16 cellular contexts compared by ENCODE assay signal in genomic region chr5:76684012-76684731, GRCh38. TPM values are rescaled to one million over a fixed set of nuclear protein-coding genes. Genes with fewer than 3 reads are reported as not detected.
DNase-seq lines count a peak whose midpoint lies in the region; ATAC-seq and TF ChIP-seq lines count a peak whose summit lies in the region.
"Had no signal": no experiment of that assay in that cellular context is flagged by ENCODE, and none has a peak within 500 bp of the region (broad histone marks: within the 10 kb centered on the region; RNA-seq: fewer than 3 reads in every experiment).

No MANE protein-coding gene starts in this region.

- H3K18ac ChIP-seq in IMR-90 (ENCODE audit: low read depth, low read length): peak overlapping the region; percentile 96; the same call in 1 of the 2 replicates

- TF ChIP-seq POLR2A in IMR-90 (IDR thresholded peaks at IDR 0.05; ENCODE audit: low read depth, low read length): no peak

- peaks cover 53% of the 10 kb centered on the region for H3K4me1 Mint-ChIP-seq in endothelial cell (ENCODE audit: unreplicated experiment)
- H3K4me1 Mint-ChIP-seq in natural killer cell: peaks cover 12 to 31% of the 10 kb centered on the region in 2 donors
- H3K4me1 Mint-ChIP-seq in glutamatergic neuron (ENCODE audit: low read depth, unreplicated experiment): no peaks in the 10 kb centered on the region

- no peak for TF ChIP-seq RAD21 in IMR-90 (IDR thresholded peaks at IDR 0.05; ENCODE audit: low read length)

- H3K14ac ChIP-seq in IMR-90 (replicated peaks; ENCODE audit: low read depth, low read length): 0 out of 2 replicates have a peak overlapping the region, but pooled peaks have one; percentile 87

- H2BK5ac ChIP-seq in IMR-90 (ENCODE audit: low read depth, low read length, poor library complexity, severe bottlenecking): no peak overlapping the region

- peak overlapping the region; percentile 96 for H2BK20ac ChIP-seq in IMR-90 (ENCODE audit: low read depth, low read length)

- H3K27ac ChIP-seq in BLaER1 (peak overlapping the region; percentile 52), IMR-90 (ENCODE audit: insufficient read depth, low read length) (no peak overlapping the region), OCI-LY7 (ENCODE audit: low read depth, low read length, poor library complexity, severe bottlenecking) (no peak overlapping the region)
- H3K27ac ChIP-seq: SJSA1 had no signal

- WGBS in IMR-90 (ENCODE audit: extremely low coverage in 2 of 2, insufficient read length in 1 of 2), 2 experiments: 100% methylated on average over 1 of the region's 6 CpGs; no CpG with 5 or more reads in 1 of the 2 experiments

- no peak overlapping the region for H3K56ac ChIP-seq in IMR-90 (ENCODE audit: extremely low read depth, insufficient read depth, low read length)

- H3K27me3 ChIP-seq in BLaER1 (no peaks in the 10 kb centered on the region), IMR-90 (ENCODE audit: control insufficient read depth, insufficient read depth, low read length) (no peaks in the 10 kb centered on the region)
- H3K27me3 ChIP-seq: SJSA1 had no signal

- H3K36me3 Mint-ChIP-seq in endothelial cell (ENCODE audit: low read depth, unreplicated experiment) (peaks cover 42% of the 10 kb centered on the region), natural killer cell (peaks cover 37% of the 10 kb centered on the region), glutamatergic neuron (ENCODE audit: unreplicated experiment) (no peaks in the 10 kb centered on the region)

- peak overlapping the region; percentile 99 for H2BK15ac ChIP-seq in IMR-90 (ENCODE audit: low read depth, low read length)

- H3K27ac Mint-ChIP-seq in endothelial cell (ENCODE audit: unreplicated experiment) (peak overlapping the region; percentile 13), natural killer cell (peak overlapping the region; percentile 76 to 78), glutamatergic neuron (ENCODE audit: unreplicated experiment) (no peak overlapping the region)

- H3K9me3 Mint-ChIP-seq in endothelial cell (ENCODE audit: unreplicated experiment): no peaks in the 10 kb centered on the region
- no peaks in the 10 kb centered on the region for H3K9me3 Mint-ChIP-seq in natural killer cell
- no peaks in the 10 kb centered on the region for H3K9me3 Mint-ChIP-seq in glutamatergic neuron (ENCODE audit: unreplicated experiment)

- no peak for DNase-seq in IMR-90
- no peak for DNase-seq in endothelial cell (ENCODE audit: low spot score)
- no peak for DNase-seq in natural killer cell
- DNase-seq in glutamatergic neuron: no peak
- no peak for DNase-seq in OCI-LY7 (ENCODE audit: low spot score)
- DNase-seq: COR-L47, Kasumi-1, MV-4-11, NCI-H1436, NCI-H2081, NCI-H524, RPMI8226 had no signal

- H2AFZ ChIP-seq in IMR-90 (replicated peaks; ENCODE audit: low read length, poor library complexity) (no peak overlapping the region), OCI-LY7 (ENCODE audit: low read length) (no peak overlapping the region)

- H3K4me1 ChIP-seq in BLaER1 (peaks cover 42% of the 10 kb centered on the region), IMR-90 (ENCODE audit: control insufficient read depth, insufficient read depth, low read length) (peaks cover 6% of the 10 kb centered on the region), OCI-LY7 (ENCODE audit: insufficient read depth, low read length, poor library complexity, severe bottlenecking) (no peaks in the 10 kb centered on the region)
- H3K4me1 ChIP-seq: HAP-1 had no signal

- H3K79me2 ChIP-seq in OCI-LY7 (ENCODE audit: insufficient read depth, low read depth, low read length): no peaks in the 10 kb centered on the region

- no peak overlapping the region for H3K4me3 ChIP-seq in BLaER1
- H3K4me3 ChIP-seq in IMR-90 (ENCODE audit: insufficient read depth, low read depth, low read length): no peak overlapping the region
- no peak overlapping the region for H3K4me3 ChIP-seq in OCI-LY7 (ENCODE audit: low read depth, low read length, poor library complexity, severe bottlenecking)
- H3K4me3 ChIP-seq: HAP-1, SJSA1 had no signal

- no peaks in the 10 kb centered on the region for H4K20me1 ChIP-seq in BLaER1
- H4K20me1 ChIP-seq in IMR-90 (ENCODE audit: insufficient read depth, low read length): no peaks in the 10 kb centered on the region
- no peaks in the 10 kb centered on the region for H4K20me1 ChIP-seq in OCI-LY7 (ENCODE audit: insufficient read depth, low read length)

- peak overlapping the region; percentile 56 for H3K4me2 ChIP-seq in BLaER1
- H3K4me2 ChIP-seq in IMR-90 (ENCODE audit: low read depth, low read length): no peak overlapping the region
- H3K4me2 ChIP-seq in OCI-LY7 (ENCODE audit: low read length): no peak overlapping the region

- BruUV-seq in IMR-90 (replicated peaks; lab: Mats Ljungman, UMichigan) (no TSS peak), OCI-LY7 (replicated peaks; lab: Mats Ljungman, UMichigan) (no TSS peak)

- peak overlapping the region; percentile 95 for H2BK120ac ChIP-seq in IMR-90 (ENCODE audit: low read depth, low read length)

- peak overlapping the region; percentile 20; the same call in 1 of the 2 replicates for H2AK5ac ChIP-seq in IMR-90 (ENCODE audit: low read depth, low read length)

- no peak for TF ChIP-seq CTCF in IMR-90 (conservative IDR thresholded peaks at IDR 0.05; ENCODE audit: low read depth, low read length)
- TF ChIP-seq CTCF in endothelial cell (IDR thresholded peaks at IDR 0.05; ENCODE audit: unreplicated experiment): no peak
- no peak for TF ChIP-seq CTCF in natural killer cell (IDR thresholded peaks at IDR 0.05)
- TF ChIP-seq CTCF in glutamatergic neuron (IDR thresholded peaks at IDR 0.05; ENCODE audit: partially characterized antibody, unreplicated experiment): no peak
- TF ChIP-seq CTCF in OCI-LY7 (conservative IDR thresholded peaks at IDR 0.05; ENCODE audit: low read length): no peak

- peak overlapping the region; percentile 90; the same call in 1 of the 2 replicates for H3K4ac ChIP-seq in IMR-90 (ENCODE audit: low read depth, low read length)

- H3K36me3 ChIP-seq in BLaER1 (peaks cover 58% of the 10 kb centered on the region), IMR-90 (ENCODE audit: control insufficient read depth, insufficient read depth, low read length) (no peaks in the 10 kb centered on the region), OCI-LY7 (ENCODE audit: insufficient read depth, low read length) (peaks cover 44% of the 10 kb centered on the region)
- H3K36me3 ChIP-seq: HAP-1, SJSA1 had no signal

- peak overlapping the region; percentile 82 for H4K91ac ChIP-seq in IMR-90 (ENCODE audit: insufficient read depth, low read depth, low read length)

- ATAC-seq in IMR-90 (ENCODE audit: low read depth): no peak
- no peak for ATAC-seq in natural killer cell
- no peak for ATAC-seq in GM19455 (IDR thresholded peaks at IDR 0.05; ENCODE audit: unreplicated experiment)

- H3K27me3 Mint-ChIP-seq in endothelial cell (ENCODE audit: unreplicated experiment): peaks cover 4% of the 10 kb centered on the region
- no peaks in the 10 kb centered on the region for H3K27me3 Mint-ChIP-seq in natural killer cell (ENCODE audit: low read depth in 2 of 2)
- H3K27me3 Mint-ChIP-seq in glutamatergic neuron (ENCODE audit: unreplicated experiment): no peaks in the 10 kb centered on the region

- H3K9me1 ChIP-seq in IMR-90 (ENCODE audit: insufficient read depth, low read length): peaks cover 7% of the 10 kb centered on the region

- H3K9ac ChIP-seq in BLaER1 (no peak overlapping the region), IMR-90 (ENCODE audit: low read depth, low read length) (no peak overlapping the region)

- no peaks in the 10 kb centered on the region for H3K9me2 ChIP-seq in OCI-LY7 (ENCODE audit: insufficient read depth, low read length)

- CTCF ChIA-PET in IMR-90 (lab: Yijun Ruan, JAX) (interaction anchor here (1.2 kb wide), 1 partner anchor 82 kb away, joined by 8 read pairs; no protein-coding TSS in a partner anchor), OCI-LY7 (lab: Charles Lee; ENCODE audit: unreplicated experiment) (no interaction called here)

- peak overlapping the region; percentile 95; the same call in 1 of the 2 replicates for H4K5ac ChIP-seq in IMR-90 (ENCODE audit: low read depth, low read length)

- H4K8ac ChIP-seq in IMR-90 (ENCODE audit: low read depth in 2 of 2, low read length in 2 of 2): peak overlapping the region; percentile 80 to 87; a peak in 3 of 4 replicates

- H2AK9ac ChIP-seq in IMR-90 (replicated peaks; ENCODE audit: low read depth, low read length, poor library complexity): no peak overlapping the region

- H3K4me3 Mint-ChIP-seq in endothelial cell (ENCODE audit: unreplicated experiment) (no peak overlapping the region), natural killer cell (no peak overlapping the region), glutamatergic neuron (ENCODE audit: unreplicated experiment) (no peak overlapping the region)

- POLR2A ChIA-PET in IMR-90 (lab: Charles Lee; ENCODE audit: unreplicated experiment): no interaction called here
- POLR2A ChIA-PET in OCI-LY7 (lab: Charles Lee): no interaction called here

- dilution Hi-C loops in IMR-90 (cut with HindIII; ENCODE audit: low sequenced_read_pairs, unreplicated experiment): no loop called here

- H3K9me3 ChIP-seq in BLaER1: no peaks in the 10 kb centered on the region
- H3K9me3 ChIP-seq in IMR-90 (ENCODE audit: control insufficient read depth, insufficient read depth, low read length): no peaks in the 10 kb centered on the region
- no peaks in the 10 kb centered on the region for H3K9me3 ChIP-seq in OCI-LY7 (ENCODE audit: low read length)
- H3K9me3 ChIP-seq: HAP-1, SJSA1 had no signal

- H3K23ac ChIP-seq in IMR-90 (ENCODE audit: low read depth, low read length): peak overlapping the region; percentile 79; the same call in 1 of the 2 replicates

- intact Hi-C loops in IMR-90 (cut with micrococcal nuclease) (no loop called here), natural killer cell (cut with micrococcal nuclease) (no loop called here), OCI-LY7 (cut with micrococcal nuclease; ENCODE audit: unreplicated experiment) (no loop called here)

- in situ Hi-C loops in IMR-90 (cut with MboI; ENCODE audit: low sequenced_read_pairs): no loop called here

- H3K79me1 ChIP-seq in IMR-90 (ENCODE audit: low read depth in 1 of 2, low read length in 2 of 2): peaks cover 0 to 5% of the 10 kb centered on the region in 2 experiments; a peak in 1 of 4 replicates

TF ChIP-seq in IMR-90, 13 proteins besides CTCF, POLR2A, EP300 and RAD21:
- TF ChIP-seq FOS (IDR thresholded peaks at IDR 0.05; ENCODE audit: low read depth, low read length): no peak
- TF ChIP-seq CEBPB (IDR thresholded peaks at IDR 0.05; ENCODE audit: low read depth, low read length): no peak

RNA-seq across cellular contexts. Expression of gene F2R, which starts 31.8 kb away (rescaled TPM):
- total RNA-seq in IMR-90 (2012; rRNA removed) (85.7 and 96.7 TPM in 2 replicates), endothelial cell (ENCODE audit: unreplicated experiment) (342 TPM), natural killer cell (10 to 100 TPM; 43.2 to 53.9 (median 50.1) TPM), glutamatergic neuron (ENCODE audit: unreplicated experiment) (59.3 TPM), OCI-LY7 (2022) (0.08 and 0.09 TPM in 2 replicates)
- 135 and 147 TPM in 2 replicates for polyA plus RNA-seq in IMR-90 (2012; rRNA removed)
- 76.8 and 100 TPM in 2 replicates for polyA plus RNA-seq in IMR-90 (2012; cell fraction: cytosol; rRNA removed)
- polyA plus RNA-seq in IMR-90 (2012; cell fraction: nucleus; rRNA removed; ENCODE audit: low replicate concordance): 17.8 and 49.6 TPM in 2 replicates
- total RNA-seq in OCI-LY7 (2014; rRNA removed; shearing (Covaris generic)): not detected in 2 replicates

Comparison
In these comparisons a context has a peak if more than half of its experiments do, and no peak if none do; other contexts are left out.
1. RNA of gene F2R, which starts 31.8 kb away (total RNA-seq): 342 TPM in endothelial cell (single experiment), 85.7 to 96.7 TPM in IMR-90, 59.3 TPM in glutamatergic neuron (single experiment) and 43.2 to 53.9 TPM in natural killer cell; 0.08 to 0.09 TPM in OCI-LY7; every median in the first group is over 10 times any median in the second.